Comparison of ENCODE assay signal across 1 cellular context in genomic region chr7:134991469-134992339, GRCh38.
TF ChIP-seq lines count a peak whose summit lies in the region.

No MANE protein-coding gene starts in this region.

TF ChIP-seq in HepG2, 621 proteins besides CTCF, POLR2A, EP300 and RAD21 (continues in another document):
- TF ChIP-seq PITX1 (CRISPR knock-in tag; IDR thresholded peaks at IDR 0.05) (peak; percentile 83), KLF9 (CRISPR knock-in tag; IDR thresholded peaks at IDR 0.05; ENCODE audit: low read depth) (no peak; the same call in 1 of the 2 replicates), TIGD3 (CRISPR knock-in tag; IDR thresholded peaks at IDR 0.05; ENCODE audit: borderline replicate concordance) (no peak), ZNF652 (CRISPR knock-in tag; IDR thresholded peaks at IDR 0.05; ENCODE audit: borderline replicate concordance, low read depth) (peak; percentile 63; the same call in 1 of the 2 replicates), ZNF549 (CRISPR knock-in tag; IDR thresholded peaks at IDR 0.05) (no peak), AHR (CRISPR knock-in tag; IDR thresholded peaks at IDR 0.05) (no peak), ZBTB7A (CRISPR knock-in tag; IDR thresholded peaks at IDR 0.05) (no peak), ZFY (CRISPR knock-in tag; IDR thresholded peaks at IDR 0.05) (peak; percentile 83), KDM2A (CRISPR knock-in tag; IDR thresholded peaks at IDR 0.05; ENCODE audit: borderline replicate concordance, low read depth) (0 out of 2 replicates have a peak, but pooled peaks have one; percentile 36), FOXO4 (CRISPR knock-in tag; conservative IDR thresholded peaks at IDR 0.05) (no peak), KLF12 (CRISPR knock-in tag; IDR thresholded peaks at IDR 0.05; ENCODE audit: borderline replicate concordance) (no peak), SMARCC2 (IDR thresholded peaks at IDR 0.05) (peak; percentile 6; the same call in 1 of the 2 replicates), ADNP (CRISPR knock-in tag; IDR thresholded peaks at IDR 0.05) (no peak), MXD1 (CRISPR knock-in tag; IDR thresholded peaks at IDR 0.05) (no peak), ZNF44 (CRISPR knock-in tag; IDR thresholded peaks at IDR 0.05) (no peak), ELF4 (CRISPR knock-in tag; IDR thresholded peaks at IDR 0.05; ENCODE audit: borderline replicate concordance) (no peak), PCBP2 (optimal IDR thresholded peaks at IDR 0.05; ENCODE audit: low read depth, low read length, poor library complexity, severe bottlenecking) (no peak), ZNF550 (CRISPR knock-in tag; IDR thresholded peaks at IDR 0.05; ENCODE audit: borderline replicate concordance) (no peak), ZBTB40 (IDR thresholded peaks at IDR 0.05) (no peak), ZBTB40 (CRISPR knock-in tag; IDR thresholded peaks at IDR 0.05) (no peak), THAP8 (CRISPR knock-in tag; IDR thresholded peaks at IDR 0.05; ENCODE audit: borderline replicate concordance) (no peak), ZNF790 (CRISPR knock-in tag; IDR thresholded peaks at IDR 0.05; ENCODE audit: borderline replicate concordance) (no peak), SPEN (CRISPR knock-in tag; IDR thresholded peaks at IDR 0.05; ENCODE audit: low read depth) (no peak), HMG20A (CRISPR knock-in tag; IDR thresholded peaks at IDR 0.05; ENCODE audit: borderline replicate concordance) (peak; percentile 61; the same call in 1 of the 2 replicates)
- TF ChIP-seq, protein P1, sequence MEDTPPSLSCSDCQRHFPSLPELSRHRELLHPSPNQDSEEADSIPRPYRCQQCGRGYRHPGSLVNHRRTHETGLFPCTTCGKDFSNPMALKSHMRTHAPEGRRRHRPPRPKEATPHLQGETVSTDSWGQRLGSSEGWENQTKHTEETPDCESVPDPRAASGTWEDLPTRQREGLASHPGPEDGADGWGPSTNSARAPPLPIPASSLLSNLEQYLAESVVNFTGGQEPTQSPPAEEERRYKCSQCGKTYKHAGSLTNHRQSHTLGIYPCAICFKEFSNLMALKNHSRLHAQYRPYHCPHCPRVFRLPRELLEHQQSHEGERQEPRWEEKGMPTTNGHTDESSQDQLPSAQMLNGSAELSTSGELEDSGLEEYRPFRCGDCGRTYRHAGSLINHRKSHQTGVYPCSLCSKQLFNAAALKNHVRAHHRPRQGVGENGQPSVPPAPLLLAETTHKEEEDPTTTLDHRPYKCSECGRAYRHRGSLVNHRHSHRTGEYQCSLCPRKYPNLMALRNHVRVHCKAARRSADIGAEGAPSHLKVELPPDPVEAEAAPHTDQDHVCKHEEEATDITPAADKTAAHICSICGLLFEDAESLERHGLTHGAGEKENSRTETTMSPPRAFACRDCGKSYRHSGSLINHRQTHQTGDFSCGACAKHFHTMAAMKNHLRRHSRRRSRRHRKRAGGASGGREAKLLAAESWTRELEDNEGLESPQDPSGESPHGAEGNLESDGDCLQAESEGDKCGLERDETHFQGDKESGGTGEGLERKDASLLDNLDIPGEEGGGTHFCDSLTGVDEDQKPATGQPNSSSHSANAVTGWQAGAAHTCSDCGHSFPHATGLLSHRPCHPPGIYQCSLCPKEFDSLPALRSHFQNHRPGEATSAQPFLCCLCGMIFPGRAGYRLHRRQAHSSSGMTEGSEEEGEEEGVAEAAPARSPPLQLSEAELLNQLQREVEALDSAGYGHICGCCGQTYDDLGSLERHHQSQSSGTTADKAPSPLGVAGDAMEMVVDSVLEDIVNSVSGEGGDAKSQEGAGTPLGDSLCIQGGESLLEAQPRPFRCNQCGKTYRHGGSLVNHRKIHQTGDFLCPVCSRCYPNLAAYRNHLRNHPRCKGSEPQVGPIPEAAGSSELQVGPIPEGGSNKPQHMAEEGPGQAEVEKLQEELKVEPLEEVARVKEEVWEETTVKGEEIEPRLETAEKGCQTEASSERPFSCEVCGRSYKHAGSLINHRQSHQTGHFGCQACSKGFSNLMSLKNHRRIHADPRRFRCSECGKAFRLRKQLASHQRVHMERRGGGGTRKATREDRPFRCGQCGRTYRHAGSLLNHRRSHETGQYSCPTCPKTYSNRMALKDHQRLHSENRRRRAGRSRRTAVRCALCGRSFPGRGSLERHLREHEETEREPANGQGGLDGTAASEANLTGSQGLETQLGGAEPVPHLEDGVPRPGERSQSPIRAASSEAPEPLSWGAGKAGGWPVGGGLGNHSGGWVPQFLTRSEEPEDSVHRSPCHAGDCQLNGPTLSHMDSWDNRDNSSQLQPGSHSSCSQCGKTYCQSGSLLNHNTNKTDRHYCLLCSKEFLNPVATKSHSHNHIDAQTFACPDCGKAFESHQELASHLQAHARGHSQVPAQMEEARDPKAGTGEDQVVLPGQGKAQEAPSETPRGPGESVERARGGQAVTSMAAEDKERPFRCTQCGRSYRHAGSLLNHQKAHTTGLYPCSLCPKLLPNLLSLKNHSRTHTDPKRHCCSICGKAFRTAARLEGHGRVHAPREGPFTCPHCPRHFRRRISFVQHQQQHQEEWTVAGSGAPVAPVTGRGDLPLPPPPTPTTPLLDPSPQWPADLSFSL (CRISPR knock-in tag; IDR thresholded peaks at IDR 0.05) = no peak
- TF ChIP-seq, protein P2, sequence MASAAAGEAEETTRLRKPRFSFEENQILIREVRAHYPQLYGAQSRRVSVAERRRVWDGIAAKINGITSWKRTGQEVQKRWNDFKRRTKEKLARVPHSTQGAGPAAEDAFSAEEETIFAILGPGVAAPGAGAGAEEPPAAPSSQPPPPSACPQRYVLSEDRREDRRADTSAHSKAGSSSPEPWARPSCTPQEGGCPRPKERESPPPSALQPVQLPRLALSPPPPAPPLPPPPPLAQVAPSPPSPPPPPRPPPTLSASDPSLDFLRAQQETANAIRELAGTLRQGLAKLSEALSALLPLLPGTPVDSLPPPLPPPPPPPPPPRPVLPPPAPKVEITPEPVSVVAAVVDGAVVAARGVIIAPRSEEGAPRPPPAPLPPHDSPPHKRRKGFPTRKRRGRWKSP (CRISPR knock-in tag; IDR thresholded peaks at IDR 0.05) = no peak; the same call in 1 of the 2 replicates
- TF ChIP-seq, protein P3, sequence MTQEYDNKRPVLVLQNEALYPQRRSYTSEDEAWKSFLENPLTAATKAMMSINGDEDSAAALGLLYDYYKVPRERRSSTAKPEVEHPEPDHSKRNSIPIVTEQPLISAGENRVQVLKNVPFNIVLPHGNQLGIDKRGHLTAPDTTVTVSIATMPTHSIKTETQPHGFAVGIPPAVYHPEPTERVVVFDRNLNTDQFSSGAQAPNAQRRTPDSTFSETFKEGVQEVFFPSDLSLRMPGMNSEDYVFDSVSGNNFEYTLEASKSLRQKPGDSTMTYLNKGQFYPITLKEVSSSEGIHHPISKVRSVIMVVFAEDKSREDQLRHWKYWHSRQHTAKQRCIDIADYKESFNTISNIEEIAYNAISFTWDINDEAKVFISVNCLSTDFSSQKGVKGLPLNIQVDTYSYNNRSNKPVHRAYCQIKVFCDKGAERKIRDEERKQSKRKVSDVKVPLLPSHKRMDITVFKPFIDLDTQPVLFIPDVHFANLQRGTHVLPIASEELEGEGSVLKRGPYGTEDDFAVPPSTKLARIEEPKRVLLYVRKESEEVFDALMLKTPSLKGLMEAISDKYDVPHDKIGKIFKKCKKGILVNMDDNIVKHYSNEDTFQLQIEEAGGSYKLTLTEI (CRISPR knock-in tag; conservative IDR thresholded peaks at IDR 0.05) = no peak
